In the genomic region with DNA sequence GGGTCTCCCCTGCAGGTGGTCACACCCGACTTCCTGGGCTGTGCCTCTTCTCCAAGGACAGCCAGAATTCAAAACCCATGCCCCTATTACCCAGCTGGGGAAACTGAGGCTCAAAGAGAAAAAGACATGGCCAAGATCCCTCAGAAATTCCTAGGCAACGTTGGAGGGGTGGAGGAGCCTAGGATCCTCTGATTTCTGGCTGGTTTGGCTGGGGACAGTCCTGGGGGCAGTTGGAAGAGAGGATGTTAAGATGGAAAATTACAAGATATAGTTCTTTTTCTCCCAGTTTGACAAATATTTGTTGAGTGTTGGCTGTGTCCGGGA, we compare ENCODE assay signal across 1 cellular context.
TF ChIP-seq lines count a peak whose summit lies in the region.

No MANE protein-coding gene starts in this region.

TF ChIP-seq in GM12878, 131 proteins besides CTCF, POLR2A, EP300 and RAD21:
- TF ChIP-seq, protein P1, sequence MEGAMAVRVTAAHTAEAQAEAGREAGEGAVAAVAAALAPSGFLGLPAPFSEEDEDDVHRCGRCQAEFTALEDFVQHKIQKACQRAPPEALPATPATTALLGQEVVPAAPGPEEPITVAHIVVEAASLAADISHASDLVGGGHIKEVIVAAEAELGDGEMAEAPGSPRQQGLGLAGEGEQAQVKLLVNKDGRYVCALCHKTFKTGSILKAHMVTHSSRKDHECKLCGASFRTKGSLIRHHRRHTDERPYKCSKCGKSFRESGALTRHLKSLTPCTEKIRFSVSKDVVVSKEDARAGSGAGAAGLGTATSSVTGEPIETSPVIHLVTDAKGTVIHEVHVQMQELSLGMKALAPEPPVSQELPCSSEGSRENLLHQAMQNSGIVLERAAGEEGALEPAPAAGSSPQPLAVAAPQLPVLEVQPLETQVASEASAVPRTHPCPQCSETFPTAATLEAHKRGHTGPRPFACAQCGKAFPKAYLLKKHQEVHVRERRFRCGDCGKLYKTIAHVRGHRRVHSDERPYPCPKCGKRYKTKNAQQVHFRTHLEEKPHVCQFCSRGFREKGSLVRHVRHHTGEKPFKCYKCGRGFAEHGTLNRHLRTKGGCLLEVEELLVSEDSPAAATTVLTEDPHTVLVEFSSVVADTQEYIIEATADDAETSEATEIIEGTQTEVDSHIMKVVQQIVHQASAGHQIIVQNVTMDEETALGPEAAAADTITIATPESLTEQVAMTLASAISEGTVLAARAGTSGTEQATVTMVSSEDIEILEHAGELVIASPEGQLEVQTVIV (IDR thresholded peaks at IDR 0.05; ENCODE audit: borderline replicate concordance, partially characterized antibody) = no peak
- TF ChIP-seq WRNIP1 (IDR thresholded peaks at IDR 0.05; ENCODE audit: borderline replicate concordance, low read depth, low read length) (0 out of 2 replicates have a peak, but pooled peaks have one; percentile 51), SMARCA5 (IDR thresholded peaks at IDR 0.05) (peak; percentile 28; the same call in 1 of the 2 replicates), ZSCAN29 (IDR thresholded peaks at IDR 0.05) (no peak), SMAD5 (IDR thresholded peaks at IDR 0.05; ENCODE audit: low read depth) (0 out of 2 replicates have a peak, but pooled peaks have one; percentile 30)
- TF ChIP-seq, protein P2, sequence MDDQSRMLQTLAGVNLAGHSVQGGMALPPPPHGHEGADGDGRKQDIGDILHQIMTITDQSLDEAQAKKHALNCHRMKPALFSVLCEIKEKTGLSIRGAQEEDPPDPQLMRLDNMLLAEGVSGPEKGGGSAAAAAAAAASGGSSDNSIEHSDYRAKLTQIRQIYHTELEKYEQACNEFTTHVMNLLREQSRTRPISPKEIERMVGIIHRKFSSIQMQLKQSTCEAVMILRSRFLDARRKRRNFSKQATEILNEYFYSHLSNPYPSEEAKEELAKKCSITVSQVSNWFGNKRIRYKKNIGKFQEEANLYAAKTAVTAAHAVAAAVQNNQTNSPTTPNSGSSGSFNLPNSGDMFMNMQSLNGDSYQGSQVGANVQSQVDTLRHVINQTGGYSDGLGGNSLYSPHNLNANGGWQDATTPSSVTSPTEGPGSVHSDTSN (IDR thresholded peaks at IDR 0.05; ENCODE audit: insufficient replicate concordance, low read depth, low read length) = no peak
- TF ChIP-seq, protein P3, sequence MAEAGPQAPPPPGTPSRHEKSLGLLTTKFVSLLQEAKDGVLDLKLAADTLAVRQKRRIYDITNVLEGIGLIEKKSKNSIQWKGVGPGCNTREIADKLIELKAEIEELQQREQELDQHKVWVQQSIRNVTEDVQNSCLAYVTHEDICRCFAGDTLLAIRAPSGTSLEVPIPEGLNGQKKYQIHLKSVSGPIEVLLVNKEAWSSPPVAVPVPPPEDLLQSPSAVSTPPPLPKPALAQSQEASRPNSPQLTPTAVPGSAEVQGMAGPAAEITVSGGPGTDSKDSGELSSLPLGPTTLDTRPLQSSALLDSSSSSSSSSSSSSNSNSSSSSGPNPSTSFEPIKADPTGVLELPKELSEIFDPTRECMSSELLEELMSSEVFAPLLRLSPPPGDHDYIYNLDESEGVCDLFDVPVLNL (IDR thresholded peaks at IDR 0.05; ENCODE audit: low read depth, low read length) = no peak
